In genomic region chr3:93988764-93989163, GRCh38 we compare ENCODE assay signal across 27 cellular contexts. TPM values are rescaled to one million over a fixed set of nuclear protein-coding genes. Genes with fewer than 3 reads are reported as not detected.
DNase-seq lines count a peak whose midpoint lies in the region; ATAC-seq, FAIRE-seq and TF ChIP-seq lines count a peak whose summit lies in the region.
"Had no signal": no experiment of that assay in that cellular context is flagged by ENCODE, and none has a peak within 500 bp of the region (broad histone marks: within the 10 kb centered on the region; RNA-seq: fewer than 3 reads in every experiment).

No MANE protein-coding gene starts in this region.

- ATAC-seq in lower lobe of right lung (peak; percentile 21 to 45), GM21737 (IDR thresholded peaks at IDR 0.05; ENCODE audit: unreplicated experiment) (no peak), PC-3 (no peak)
- ATAC-seq: Panc1 had no signal

- H3K27me3 Mint-ChIP-seq in activated CD4-positive, alpha-beta T cell treated with anti-CD3 and anti-CD28 coated beads, Interleukin-2, amount 10 ng/mL, durations not matched to agents 7 days and 5 days, result no peaks in the 10 kb centered on the region
- H3K27me3 Mint-ChIP-seq: CD8-positive, alpha-beta memory T cell had no signal

- H3K4me1 ChIP-seq in lower lobe of right lung, result peaks cover 5% of the 10 kb centered on the region
- H3K4me1 ChIP-seq in parathyroid adenoma, result peaks cover 3% of the 10 kb centered on the region
- peaks cover 10% of the 10 kb centered on the region; the same call in 1 of the 2 replicates for H3K4me1 ChIP-seq in PC-3 (ENCODE audit: insufficient read depth, low read length)
- peaks cover 0 to 10% (median 0%) of the 10 kb centered on the region in 4 donors for H3K4me1 ChIP-seq in tibial nerve

- peak overlapping the region; percentile 50 for H3K27ac Mint-ChIP-seq in activated CD4-positive, alpha-beta T cell treated with anti-CD3 and anti-CD28 coated beads, Interleukin-2, amount 10 ng/mL, durations not matched to agents 7 days and 5 days
- H3K27ac Mint-ChIP-seq: CD14-positive monocyte; CD8-positive, alpha-beta memory T cell had no signal

- no peaks in the 10 kb centered on the region for H3K9me3 Mint-ChIP-seq in activated CD4-positive, alpha-beta T cell treated with anti-CD3 and anti-CD28 coated beads, Interleukin-2, amount 10 ng/mL, durations not matched to agents 7 days and 5 days
- H3K9me3 Mint-ChIP-seq: CD14-positive monocyte; CD8-positive, alpha-beta memory T cell had no signal

- no peaks in the 10 kb centered on the region for H3F3A ChIP-seq in PC-3 (ENCODE audit: low read length, unreplicated experiment)

- H3K4me3 Mint-ChIP-seq in activated CD4-positive, alpha-beta T cell treated with anti-CD3 and anti-CD28 coated beads, Interleukin-2, amount 10 ng/mL, durations not matched to agents 7 days and 5 days, result no peak overlapping the region
- H3K4me3 Mint-ChIP-seq: CD14-positive monocyte; CD8-positive, alpha-beta memory T cell had no signal

- TF ChIP-seq CTCF in lower lobe of right lung (IDR thresholded peaks at IDR 0.05), result no peak
- TF ChIP-seq CTCF in parathyroid adenoma (IDR thresholded peaks at IDR 0.05), result no peak
- TF ChIP-seq CTCF in PC-3 (conservative IDR thresholded peaks at IDR 0.05; ENCODE audit: low read depth, low read length), result no peak
- TF ChIP-seq CTCF in D721Med (IDR thresholded peaks at IDR 0.05; ENCODE audit: insufficient read depth, missing control alignments), result no peak
- no peak for TF ChIP-seq CTCF in tibial nerve (IDR thresholded peaks at IDR 0.05)

- H3K9me2 ChIP-seq in PC-3 (replicated peaks; ENCODE audit: low read length), result no peaks in the 10 kb centered on the region

- H3K4me1 Mint-ChIP-seq in activated CD4-positive, alpha-beta T cell treated with anti-CD3 and anti-CD28 coated beads, Interleukin-2, amount 10 ng/mL, durations not matched to agents 7 days and 5 days, result no peaks in the 10 kb centered on the region
- H3K4me1 Mint-ChIP-seq: CD14-positive monocyte had no signal

- 93 to 94% methylated on average over 9 of the region's 9 CpGs for WGBS in tibial nerve, 2 donors

- TF ChIP-seq EP300 in tibial nerve (IDR thresholded peaks at IDR 0.05), result no peak

- no peak for DNase-seq in activated CD4-positive, alpha-beta T cell treated with anti-CD3 and anti-CD28 coated beads, Interleukin-2, amount 10 ng/mL, durations not matched to agents 7 days and 5 days
- no peak for DNase-seq in activated CD4-positive, alpha-beta T cell treated with anti-CD3 and anti-CD28 coated beads for 1 hour
- DNase-seq in lower lobe of right lung, result no peak
- DNase-seq in PC-3, result no peak
- DNase-seq in D721Med (ENCODE audit: insufficient read length, low spot score), result no peak
- no peak for DNase-seq in tibial nerve (ENCODE audit: low spot score in 2 of 2)
- DNase-seq: ACHN; BE2C; CD8-positive, alpha-beta memory T cell; H7; KG1; MG63; NCI-H1105 treated with DMSO at 0.1 percent for 48 hours; NCI-H146; NCI-H2029 treated with DMSO at 0.1 percent for 48 hours; NCI-H526 treated with DMSO at 0.1 percent for 48 hours; SHP77 had no signal

- CTCF ChIA-PET in activated CD4-positive, alpha-beta T cell treated with anti-CD3 and anti-CD28 coated beads, Interleukin-2, amount 10 ng/mL, durations not matched to agents 7 days and 5 days (lab: Charles Lee), result no interaction called here
- CTCF ChIA-PET in PC-3 (lab: Charles Lee), result no interaction called here

- FAIRE-seq in D721Med (lab: Jason Lieb, UNC), result no peak
- FAIRE-seq: GM19239 had no signal

- H3K27ac ChIP-seq in lower lobe of right lung (no peak overlapping the region), parathyroid adenoma (peak overlapping the region; percentile 11), PC-3 (ENCODE audit: low read length) (no peak overlapping the region), tibial nerve (no peak overlapping the region)
- H3K27ac ChIP-seq: 22Rv1, RWPE1 had no signal

- H4K20me1 ChIP-seq in PC-3 (ENCODE audit: low read length), result no peaks in the 10 kb centered on the region

- H3K4me2 ChIP-seq in parathyroid adenoma (ENCODE audit: low read length) (peak overlapping the region; percentile 21), PC-3 (ENCODE audit: low read length) (no peak overlapping the region)

- peak overlapping the region; percentile 14 for H2AFZ ChIP-seq in parathyroid adenoma
- no peak overlapping the region for H2AFZ ChIP-seq in PC-3 (ENCODE audit: low read length)

- no peak for TF ChIP-seq POLR2A in tibial nerve (IDR thresholded peaks at IDR 0.05)

- H3K9ac ChIP-seq in parathyroid adenoma, result no peak overlapping the region
- H3K9ac ChIP-seq in PC-3 (ENCODE audit: low read length), result no peak overlapping the region

- intact Hi-C loops in lower lobe of right lung (cut with DNase I) (no loop called here), PC-3 (cut with micrococcal nuclease) (no loop called here)

- H3K36me3 Mint-ChIP-seq in activated CD4-positive, alpha-beta T cell treated with anti-CD3 and anti-CD28 coated beads, Interleukin-2, amount 10 ng/mL, durations not matched to agents 7 days and 5 days (ENCODE audit: low read depth), result no peaks in the 10 kb centered on the region
- H3K36me3 Mint-ChIP-seq: CD14-positive monocyte; CD8-positive, alpha-beta memory T cell had no signal

- H3K9me3 ChIP-seq in lower lobe of right lung (no peaks in the 10 kb centered on the region), parathyroid adenoma (ENCODE audit: control insufficient read depth, low read length) (no peaks in the 10 kb centered on the region), PC-3 (ENCODE audit: low read length) (no peaks in the 10 kb centered on the region), tibial nerve (no peaks in the 10 kb centered on the region)
- H3K9me3 ChIP-seq: BE2C, MG63 had no signal

- no peak overlapping the region for H3K4me3 ChIP-seq in lower lobe of right lung
- H3K4me3 ChIP-seq in parathyroid adenoma (ENCODE audit: low read depth, low read length), result no peak overlapping the region
- no peak overlapping the region for H3K4me3 ChIP-seq in PC-3 (ENCODE audit: low read length)
- no peak overlapping the region for H3K4me3 ChIP-seq in tibial nerve
- H3K4me3 ChIP-seq: MG63 had no signal

- H3K36me3 ChIP-seq in lower lobe of right lung (no peaks in the 10 kb centered on the region), parathyroid adenoma (ENCODE audit: control insufficient read depth, insufficient read depth, low read length) (no peaks in the 10 kb centered on the region), PC-3 (ENCODE audit: low read depth, low read length) (no peaks in the 10 kb centered on the region), tibial nerve (no peaks in the 10 kb centered on the region)
- H3K36me3 ChIP-seq: BE2C, MG63 had no signal

- POLR2A ChIA-PET in activated CD4-positive, alpha-beta T cell treated with anti-CD3 and anti-CD28 coated beads, Interleukin-2, amount 10 ng/mL, durations not matched to agents 7 days and 5 days (lab: Charles Lee), result no interaction called here
- POLR2A ChIA-PET in PC-3 (lab: Charles Lee; ENCODE audit: unreplicated experiment), result interaction anchor here (0.6 kb wide), 1 partner anchor 628 kb away, joined by 3 read pairs; no protein-coding TSS in a partner anchor

- H3K79me2 ChIP-seq in parathyroid adenoma (peaks cover 17% of the 10 kb centered on the region), PC-3 (ENCODE audit: low read length) (peaks cover 9% of the 10 kb centered on the region; the same call in 1 of the 2 replicates)

- H3K27me3 ChIP-seq in lower lobe of right lung (ENCODE audit: low read depth) (no peaks in the 10 kb centered on the region), parathyroid adenoma (ENCODE audit: control insufficient read depth, insufficient read depth, low read length) (no peaks in the 10 kb centered on the region), PC-3 (ENCODE audit: low read length) (no peaks in the 10 kb centered on the region), tibial nerve (no peaks in the 10 kb centered on the region)
- H3K27me3 ChIP-seq: BE2C, MG63 had no signal

- BruUV-seq in PC-3 (replicated peaks; lab: Mats Ljungman, UMichigan), result no TSS peak

RNA-seq across cellular contexts. Expression of gene ARL13B, which starts 8.8 kb away (rescaled TPM):
- 1 to 10 TPM; 5.8 to 7.9 TPM for total RNA-seq in activated CD4-positive, alpha-beta T cell treated with anti-CD3 and anti-CD28 coated beads, Interleukin-2, amount 10 ng/mL, durations not matched to agents 7 days and 5 days
- total RNA-seq in lower lobe of right lung, result 21.1 TPM
- total RNA-seq in PC-3 (2014; rRNA removed), result 10.7 and 12.6 TPM in 2 replicates
- 10 to 100 TPM; 14.1 to 34.7 (median 24.6) TPM for total RNA-seq in tibial nerve

RNA-seq across cellular contexts. Expression of gene PROS1, which starts 15.1 kb away (rescaled TPM):
- under 1 TPM; 0.06 to 0.20 TPM for total RNA-seq in activated CD4-positive, alpha-beta T cell treated with anti-CD3 and anti-CD28 coated beads, Interleukin-2, amount 10 ng/mL, durations not matched to agents 7 days and 5 days
- total RNA-seq in lower lobe of right lung (49.5 TPM), PC-3 (2014; rRNA removed) (5.5 and 5.8 TPM in 2 replicates), tibial nerve (100 to 1,000 TPM; 179 to 416 (median 314) TPM)

RNA-seq across cellular contexts. Expression of gene STX19, which starts 39.6 kb away (rescaled TPM):
- total RNA-seq in activated CD4-positive, alpha-beta T cell treated with anti-CD3 and anti-CD28 coated beads, Interleukin-2, amount 10 ng/mL, durations not matched to agents 7 days and 5 days, result not detected
- total RNA-seq in lower lobe of right lung, result 3.8 TPM
- total RNA-seq in PC-3 (2014; rRNA removed), result not detected in 2 replicates
- not detected for total RNA-seq in tibial nerve
- total RNA-seq: CD8-positive, alpha-beta memory T cell; H7; IMR-90; NCI-H460; SK-MEL-5 had no signal

Comparison
In these comparisons a context has a peak if more than half of its experiments do, and no peak if none do; other contexts are left out.
1. ATAC-seq: peak in lower lobe of right lung (2 of 2); none in GM21737 (single experiment) and PC-3 (single experiment).